14 cellular contexts compared by ENCODE assay signal in the genomic region with DNA sequence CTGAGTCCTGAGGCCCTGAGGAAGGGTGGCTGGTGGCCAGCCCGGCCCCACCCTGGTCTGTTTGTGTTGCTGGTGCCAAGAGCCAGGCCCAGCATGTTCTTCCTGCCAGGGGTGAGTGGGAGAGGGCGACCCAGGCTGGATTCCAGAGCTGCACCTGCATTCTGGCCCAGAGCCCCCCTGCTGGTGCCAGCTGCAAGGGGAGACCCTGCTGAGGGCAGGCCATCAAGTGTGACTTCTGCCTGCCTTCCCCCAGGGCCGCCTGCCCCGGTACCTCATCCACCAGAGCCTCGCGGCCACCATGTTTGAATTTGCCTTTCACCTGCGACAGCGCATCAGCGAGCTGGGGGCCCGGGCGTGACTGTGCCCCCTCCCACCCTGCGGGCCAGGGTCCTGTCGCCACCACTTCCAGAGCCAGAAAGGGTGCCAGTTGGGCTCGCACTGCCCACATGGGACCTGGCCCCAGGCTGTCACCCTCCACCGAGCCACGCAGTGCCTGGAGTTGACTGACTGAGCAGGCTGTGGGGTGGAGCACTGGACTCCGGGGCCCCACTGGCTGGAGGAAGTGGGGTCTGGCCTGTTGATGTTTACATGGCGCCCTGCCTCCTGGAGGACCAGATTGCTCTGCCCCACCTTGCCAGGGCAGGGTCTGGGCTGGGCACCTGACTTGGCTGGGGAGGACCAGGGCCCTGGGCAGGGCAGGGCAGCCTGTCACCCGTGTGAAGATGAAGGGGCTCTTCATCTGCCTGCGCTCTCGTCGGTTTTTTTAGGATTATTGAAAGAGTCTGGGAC. TPM values are rescaled to one million over a fixed set of nuclear protein-coding genes. Genes with fewer than 3 reads are reported as not detected.
A peak's percentile ranks its signal among the peaks of the same experiment; 100 is the strongest.
DNase-seq lines count a peak whose midpoint lies in the region; ATAC-seq and TF ChIP-seq lines count a peak whose summit lies in the region.
"Had no signal": no experiment of that assay in that cellular context is flagged by ENCODE, and none has a peak within 500 bp of the region (broad histone marks: within the 10 kb centered on the region; RNA-seq: fewer than 3 reads in every experiment).

No MANE protein-coding gene starts in this region.

- H3K36me3 Mint-ChIP-seq in Calu3 (ENCODE audit: insufficient read depth, unreplicated experiment), result peaks cover 97% of the 10 kb centered on the region

- peaks cover 28% of the 10 kb centered on the region; the same call in 1 of the 2 replicates for H3K36me3 ChIP-seq in OCI-LY7 (ENCODE audit: insufficient read depth, low read length)
- no peaks in the 10 kb centered on the region for H3K36me3 ChIP-seq in hepatocyte (replicated peaks; ENCODE audit: insufficient read depth, low read depth)
- peaks cover 0 to 66% (median 49%) of the 10 kb centered on the region in 6 donors for H3K36me3 ChIP-seq in spleen

- peaks cover 27% of the 10 kb centered on the region for H3K27me3 Mint-ChIP-seq in Calu3 (ENCODE audit: unreplicated experiment)

- H3K4me3 Mint-ChIP-seq in Calu3 (ENCODE audit: low read depth, unreplicated experiment), result peak overlapping the region; percentile 2
- H3K4me3 Mint-ChIP-seq: activated CD4-positive, alpha-beta T cell treated with anti-CD3 and anti-CD28 coated beads, Interleukin-2, amount 10 ng/mL, durations not matched to agents 7 days and 5 days; T-helper 2 cell treated with Interferon-gamma antibody and Interleukin-4, amounts not matched to agents 5 μg/mL and 100 μg/mL, for 36 hours had no signal

- POLR2A ChIA-PET in OCI-LY7 (lab: Charles Lee), result no interaction called here

- no peaks in the 10 kb centered on the region for H3K9me3 ChIP-seq in OCI-LY7 (ENCODE audit: low read length)
- H3K9me3 ChIP-seq in hepatocyte (ENCODE audit: low read depth), result no peaks in the 10 kb centered on the region
- H3K9me3 ChIP-seq in spleen, result no peaks in the 10 kb centered on the region
- H3K9me3 ChIP-seq: adrenal gland had no signal

- no peak for TF ChIP-seq CTCF in Calu3 (IDR thresholded peaks at IDR 0.05; ENCODE audit: unreplicated experiment)
- no peak for TF ChIP-seq CTCF in OCI-LY7 (conservative IDR thresholded peaks at IDR 0.05; ENCODE audit: low read length)
- no peak for TF ChIP-seq CTCF in hepatocyte (IDR thresholded peaks at IDR 0.05; ENCODE audit: poor library complexity)
- no peak for TF ChIP-seq CTCF in spleen (IDR thresholded peaks at IDR 0.05 in 8 of 11, conservative IDR thresholded peaks at IDR 0.05 in 3 of 11)

- peak overlapping the region; percentile 8 for H3K27ac Mint-ChIP-seq in Calu3 (ENCODE audit: unreplicated experiment)
- H3K27ac Mint-ChIP-seq: T-helper 2 cell treated with Interferon-gamma antibody and Interleukin-4, amounts not matched to agents 5 μg/mL and 100 μg/mL, for 36 hours had no signal

- peaks cover 51% of the 10 kb centered on the region for H3K4me1 Mint-ChIP-seq in Calu3 (ENCODE audit: low read depth, unreplicated experiment)

- no peak overlapping the region for H2AFZ ChIP-seq in OCI-LY7 (ENCODE audit: low read length)
- H2AFZ ChIP-seq in hepatocyte, result no peak overlapping the region

- BruUV-seq in Calu3 (replicated peaks; lab: Mats Ljungman, UMichigan) (TSS peak; percentile 72), OCI-LY7 (replicated peaks; lab: Mats Ljungman, UMichigan) (TSS peak; percentile 81)

- intact Hi-C loops in Calu3 (cut with micrococcal nuclease; ENCODE audit: unreplicated experiment), result loop anchor here (1.0 to 2.0 kb wide), 3 partner anchors 25 to 318 kb away; partner anchors contain the start of genes PSMD3 and STARD3
- intact Hi-C loops in OCI-LY7 (cut with micrococcal nuclease; ENCODE audit: unreplicated experiment), result no loop called here
- intact Hi-C loops in spleen (cut with DNase I; ENCODE audit: low total_unique reads), result no loop called here

- no peaks in the 10 kb centered on the region for H3K79me2 ChIP-seq in OCI-LY7 (ENCODE audit: insufficient read depth, low read depth, low read length)
- no peaks in the 10 kb centered on the region for H3K79me2 ChIP-seq in hepatocyte

- H3K4me3 ChIP-seq in OCI-LY7 (ENCODE audit: low read depth, low read length, poor library complexity, severe bottlenecking), result no peak overlapping the region
- H3K4me3 ChIP-seq in hepatocyte, result no peak overlapping the region
- no peak overlapping the region for H3K4me3 ChIP-seq in spleen
- H3K4me3 ChIP-seq: adrenal gland had no signal

- no peak for ATAC-seq in HG03045 (IDR thresholded peaks at IDR 0.05; ENCODE audit: unreplicated experiment)

- CTCF ChIA-PET in Calu3 (lab: Charles Lee), result interaction anchor here (0.6 to 161.2 kb wide), 18 partner anchors 42 to 451 kb away, joined by 3 to 42089 read pairs (median 8); partner anchors contain the start of genes ERBB2, GRB7, GSDMA and GSDMB
- CTCF ChIA-PET in OCI-LY7 (lab: Charles Lee; ENCODE audit: unreplicated experiment), result no interaction called here

- no peaks in the 10 kb centered on the region for H3K9me2 ChIP-seq in OCI-LY7 (ENCODE audit: insufficient read depth, low read length)
- H3K9me2 ChIP-seq in hepatocyte (replicated peaks; ENCODE audit: insufficient read depth), result no peaks in the 10 kb centered on the region

- H3K4me2 ChIP-seq in OCI-LY7 (ENCODE audit: low read length) (no peak overlapping the region), hepatocyte (peak overlapping the region; percentile 51)

- peak; percentile 98 for DNase-seq in Calu3
- no peak for DNase-seq in OCI-LY7 (ENCODE audit: low spot score)
- DNase-seq in hepatocyte (ENCODE audit: low spot score), result no peak
- DNase-seq in spleen, result peak; percentile 74
- no peak for DNase-seq in DMS153 (lab: John Stamatoyannopoulos, UW)
- no peak for DNase-seq in activated T-cell treated with anti-CD3 and anti-CD28 coated beads, Interleukin-2, amount 50 U/mL, for 1 hour
- no peak for DNase-seq in inferior parietal cortex (ENCODE audit: extremely low spot score)
- DNase-seq: activated CD4-positive, alpha-beta T cell treated with anti-CD3 and anti-CD28 coated beads, Interleukin-2, amount 10 ng/mL, durations not matched to agents 7 days and 5 days; C1 segment of cervical spinal cord; SIG-M5 had no signal

- no peaks in the 10 kb centered on the region for H3K9me3 Mint-ChIP-seq in Calu3 (ENCODE audit: low read depth, unreplicated experiment)
- H3K9me3 Mint-ChIP-seq: activated CD4-positive, alpha-beta T cell treated with anti-CD3 and anti-CD28 coated beads, Interleukin-2, amount 10 ng/mL, durations not matched to agents 7 days and 5 days; T-helper 2 cell treated with Interferon-gamma antibody and Interleukin-4, amounts not matched to agents 5 μg/mL and 100 μg/mL, for 36 hours had no signal

- peaks cover 3% of the 10 kb centered on the region for H3K27me3 ChIP-seq in hepatocyte
- H3K27me3 ChIP-seq in spleen (replicated peaks in 1 of 7), result peaks cover 0 to 32% (median 15%) of the 10 kb centered on the region in 7 donors
- H3K27me3 ChIP-seq: adrenal gland had no signal

- H3K27ac ChIP-seq in OCI-LY7 (ENCODE audit: low read depth, low read length, poor library complexity, severe bottlenecking) (no peak overlapping the region), hepatocyte (no peak overlapping the region), spleen (no peak overlapping the region)

- H4K20me1 ChIP-seq in OCI-LY7 (ENCODE audit: insufficient read depth, low read length) (no peaks in the 10 kb centered on the region), hepatocyte (ENCODE audit: insufficient read depth, poor library complexity, severe bottlenecking) (no peaks in the 10 kb centered on the region)

- TF ChIP-seq POLR2A in spleen (IDR thresholded peaks at IDR 0.05), result no peak

- 90% methylated on average over 22 of the region's 22 CpGs for WGBS in hepatocyte (ENCODE audit: low lambda C conversion rate, missing lambda C conversion rate)
- 82 to 91% (median 85%) methylated on average over 19 to 22 of the region's 22 CpGs for WGBS in spleen, 5 donors

- H3K4me1 ChIP-seq in OCI-LY7 (ENCODE audit: insufficient read depth, low read length, poor library complexity, severe bottlenecking) (peaks cover 4% of the 10 kb centered on the region), hepatocyte (ENCODE audit: insufficient read depth) (peaks cover 40% of the 10 kb centered on the region), spleen (peaks cover 0 to 84% (median 35%) of the 10 kb centered on the region in 6 donors)

RNA-seq across cellular contexts. Expression of gene TCAP, which starts 2.4 kb away (rescaled TPM):
- total RNA-seq in Calu3 (2022), result 51.5 and 61.1 TPM in 2 replicates
- total RNA-seq in OCI-LY7 (2014; rRNA removed; shearing (Covaris generic)), result 1.5 and 9.4 TPM in 2 replicates
- 2.7 TPM in 2 replicates for total RNA-seq in OCI-LY7 (2022)
- total RNA-seq in hepatocyte, result 0.90 and 1.0 TPM in 2 replicates
- polyA plus RNA-seq in hepatocyte, result 0.64 and 0.66 TPM in 2 replicates
- 1 to 10 TPM; 1.5 to 3.1 (median 2.2) TPM for total RNA-seq in spleen
- 1 to 10 TPM; 1.6 to 3.2 (median 2.0) TPM for polyA plus RNA-seq in spleen
- total RNA-seq: epithelial cell of proximal tubule had no signal

RNA-seq across cellular contexts. Expression of gene PNMT, which starts 5.5 kb away (rescaled TPM):
- 1.3 and 3.2 TPM in 2 replicates for total RNA-seq in Calu3 (2022)
- total RNA-seq in OCI-LY7 (2014; rRNA removed; shearing (Covaris generic)), result not detected in 2 replicates
- not detected in 2 replicates for total RNA-seq in OCI-LY7 (2022)
- total RNA-seq in hepatocyte, result 51.9 and 64.5 TPM in 2 replicates
- 203 and 204 TPM in 2 replicates for polyA plus RNA-seq in hepatocyte
- total RNA-seq in spleen, result 1 to 10 TPM in 1 of 7 donors, under 1 TPM in 2, not detected in 4; 0.47 to 2.4 (median 0.51) TPM
- under 1 TPM; 0.28 to 0.93 (median 0.80) TPM for polyA plus RNA-seq in spleen
- total RNA-seq: epithelial cell of proximal tubule had no signal

RNA-seq across cellular contexts. Expression of gene PGAP3, which starts 25.1 kb away (rescaled TPM):
- total RNA-seq in Calu3 (2022) (1,186 and 1,276 TPM in 2 replicates), OCI-LY7 (2022) (9.2 and 12.4 TPM in 2 replicates), hepatocyte (26.8 and 33.0 TPM in 2 replicates), spleen (10 to 100 TPM; 15.5 to 27.4 (median 20.7) TPM)
- 4.5 and 8.7 TPM in 2 replicates for total RNA-seq in OCI-LY7 (2014; rRNA removed; shearing (Covaris generic))
- polyA plus RNA-seq in hepatocyte (35.4 and 35.6 TPM in 2 replicates), spleen (10 to 100 TPM; 11.5 to 21.3 (median 18.3) TPM)

RNA-seq across cellular contexts. Expression of gene STARD3, which starts 25.8 kb away (rescaled TPM):
- total RNA-seq in Calu3 (2022) (2,579 and 2,697 TPM in 2 replicates), OCI-LY7 (2022) (54.2 and 62.1 TPM in 2 replicates), hepatocyte (61.6 and 76.5 TPM in 2 replicates), spleen (100 to 1,000 TPM in 3 of 7 donors, 10 to 100 TPM in 4; 73.9 to 166 (median 98.7) TPM)
- total RNA-seq in OCI-LY7 (2014; rRNA removed; shearing (Covaris generic)), result 33.7 and 36.5 TPM in 2 replicates
- polyA plus RNA-seq in hepatocyte (89.0 and 90.3 TPM in 2 replicates), spleen (100 to 1,000 TPM in 2 of 3 donors, 10 to 100 TPM in 1; 59.5 to 119 (median 102) TPM)

RNA-seq across cellular contexts. Expression of gene PPP1R1B, which starts 36.0 kb away (rescaled TPM):
- total RNA-seq in Calu3 (2022) (8.3 and 11.1 TPM in 2 replicates), OCI-LY7 (2022) (not detected in 2 replicates), hepatocyte (1.5 TPM in 2 replicates), spleen (not detected)
- total RNA-seq in OCI-LY7 (2014; rRNA removed; shearing (Covaris generic)), result not detected in 2 replicates
- polyA plus RNA-seq in hepatocyte (3.7 TPM in 2 replicates), spleen (under 1 TPM in 2 of 3 donors, not detected in 1; 0.06 to 0.26 TPM)
- total RNA-seq: activated CD4-positive, alpha-beta T cell treated with anti-CD3 and anti-CD28 coated beads, Interleukin-2, amount 10 ng/mL, durations not matched to agents 7 days and 5 days; epithelial cell of proximal tubule had no signal

Comparison
In these comparisons a context has a peak if more than half of its experiments do, and no peak if none do; other contexts are left out.
1. DNase-seq: peak in Calu3 (single experiment) and spleen (single experiment); none in OCI-LY7 (single experiment), hepatocyte (single experiment), DMS153 (single experiment), activated T-cell treated with anti-CD3 and anti-CD28 coated beads, Interleukin-2, amount 50 U/mL, for 1 hour (single experiment) and inferior parietal cortex (single experiment).
2. RNA of gene PNMT, which starts 5.5 kb away (total RNA-seq): 51.9 to 64.5 TPM in hepatocyte; 1.3 to 3.2 TPM in Calu3, not detected in OCI-LY7 and 0.47 to 2.4 TPM in spleen; every median in the first group is over 10 times any median in the second.
3. RNA of gene PGAP3, which starts 25.1 kb away (total RNA-seq): 1,186 to 1,276 TPM in Calu3; 26.8 to 33.0 TPM in hepatocyte, 15.5 to 27.4 TPM in spleen and 4.5 to 12.4 TPM in OCI-LY7; every median in the first group is over 10 times any median in the second.